ENCODE assay signal across 26 cellular contexts in the genomic region with DNA sequence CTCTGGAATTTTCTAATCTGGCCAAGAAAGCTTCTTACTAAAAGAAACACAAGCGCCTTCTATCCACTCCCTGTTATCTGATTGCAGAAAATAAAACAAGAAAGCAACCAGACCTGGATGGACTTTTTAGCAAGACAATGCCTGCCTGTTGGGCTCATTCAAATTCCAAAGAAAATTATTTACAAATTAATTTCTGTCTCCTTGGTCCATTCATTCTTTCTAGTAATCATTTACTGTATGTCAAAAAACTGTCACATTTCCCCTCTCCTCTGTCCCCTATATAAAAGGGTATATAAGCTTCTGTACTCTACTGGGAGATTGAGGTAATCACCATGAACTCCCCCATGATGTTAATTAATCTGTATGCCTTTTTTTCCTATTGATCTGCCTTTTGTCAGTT.
DNase-seq lines count a peak whose midpoint lies in the region; ATAC-seq, FAIRE-seq and TF ChIP-seq lines count a peak whose summit lies in the region.
"Had no signal": no experiment of that assay in that cellular context is flagged by ENCODE, and none has a peak within 500 bp of the region (broad histone marks: within the 10 kb centered on the region; RNA-seq: fewer than 3 reads in every experiment).

No MANE protein-coding gene starts in this region.

- no peak overlapping the region for H3K14ac ChIP-seq in H1 (ENCODE audit: insufficient read length)

- 0 out of 2 replicates have a peak overlapping the region, but pooled peaks have one; percentile 92 for H2BK5ac ChIP-seq in H1 (ENCODE audit: low read depth, low read length)

- H4K8ac ChIP-seq in H1 (ENCODE audit: extremely low read depth, insufficient read depth, low read length) = no peak overlapping the region

- no peak for FAIRE-seq in H1 (lab: Jason Lieb, UNC)
- FAIRE-seq: A204.1, G401.6, GM12891, GM19239, HepG2 had no signal

- DNase-seq in H7 = peak; percentile 13
- no peak for DNase-seq in H1 (ENCODE audit: low read depth in 1 of 2, low spot score in 2 of 2)
- DNase-seq in stimulated activated CD4-positive, alpha-beta T cell treated with anti-CD3 and anti-CD28 coated beads, Interleukin-4, amount 100 ng/mL, for 1 hour = no peak
- no peak for DNase-seq in naive thymus-derived CD4-positive, alpha-beta T cell
- no peak for DNase-seq in NCI-H2227 treated with DMSO at 0.1 percent for 48 hours (lab: John Stamatoyannopoulos, UW)
- DNase-seq: ACHN; BE2C; C1 segment of cervical spinal cord; CD4-positive, CD25-positive, alpha-beta regulatory T cell; CD8-positive, alpha-beta memory T cell; COR-L47; DMS 273 treated with DMSO at 0.1 percent for 48 hours; DMS53; DND-41; EL; GM23248; HCEC 1CT; KBM-7 had no signal

- POLR2A ChIA-PET in H1 (lab: Charles Lee; ENCODE audit: partially characterized antibody) = no interaction called here
- POLR2A ChIA-PET in naive thymus-derived CD4-positive, alpha-beta T cell (lab: Charles Lee) = no interaction called here

- peaks cover 0 to 10% (median 0%) of the 10 kb centered on the region in 5 donors for H3K36me3 Mint-ChIP-seq in naive thymus-derived CD4-positive, alpha-beta T cell
- H3K36me3 Mint-ChIP-seq: CD4-positive, CD25-positive, alpha-beta regulatory T cell; IgD-negative memory B cell had no signal

- H3K79me1 ChIP-seq in H1 (ENCODE audit: low read depth, low read length) = no peaks in the 10 kb centered on the region

- H3K4me2 ChIP-seq in H1 (ENCODE audit: insufficient read depth in 1 of 2, low read depth in 2 of 2, low read length in 2 of 2) = no peak overlapping the region; a peak in 2 of 4 replicates

- TF ChIP-seq POLR2A in H1 (IDR thresholded peaks at IDR 0.05; ENCODE audit: control extremely low read depth in 1 of 2, low read depth in 2 of 2, low read length in 2 of 2) = no peak

- H2BK12ac ChIP-seq in H1 (ENCODE audit: low read depth, low read length) = no peak overlapping the region

- TF ChIP-seq RAD21 in H1 (IDR thresholded peaks at IDR 0.05 in 1 of 2, conservative IDR thresholded peaks at IDR 0.05 in 1 of 2; ENCODE audit: low read depth in 2 of 2, low read length in 2 of 2) = no peak

- no peak overlapping the region for H2BK20ac ChIP-seq in H1 (ENCODE audit: low read length)

- 10% methylated on average over 1 of the region's 1 CpG; no CpG with 5 or more reads in 1 of the 2 experiments for WGBS in H1 (ENCODE audit: extremely low coverage in 1 of 2, insufficient coverage in 1 of 2, insufficient read length in 1 of 2, insufficient replicate concordance in 2 of 2, low coverage in 1 of 2, low lambda C conversion rate in 2 of 2, missing lambda C conversion rate in 1 of 2), 2 experiments

- H3K9me3 Mint-ChIP-seq in naive thymus-derived CD4-positive, alpha-beta T cell = peaks cover 10 to 81% (median 30%) of the 10 kb centered on the region in 11 donors

- no peaks in the 10 kb centered on the region; the same call in 1 of the 2 replicates for H3K23me2 ChIP-seq in H1 (ENCODE audit: low read depth, low read length)

- no peaks in the 10 kb centered on the region for H3K79me2 ChIP-seq in H1 (ENCODE audit: control insufficient read depth in 1 of 2, insufficient read depth in 2 of 2, low read length in 2 of 2)

- H3K4me1 ChIP-seq in HUES48 (ENCODE audit: control insufficient read depth, insufficient read depth, low read length) = peaks cover 37% of the 10 kb centered on the region
- peaks cover 0 to 16% (median 4%) of the 10 kb centered on the region in 4 experiments; a peak in 4 of 7 replicates for H3K4me1 ChIP-seq in H1 (replicated peaks in 1 of 4; ENCODE audit: control insufficient read depth in 3 of 4, insufficient read depth in 4 of 4, low read length in 3 of 4)
- H3K4me1 ChIP-seq in naive thymus-derived CD4-positive, alpha-beta T cell (ENCODE audit: control insufficient read depth in 2 of 2, insufficient read depth in 2 of 2, low read length in 2 of 2) = no peaks in the 10 kb centered on the region
- H3K4me1 ChIP-seq: BE2C had no signal

- H3K36me3 ChIP-seq in H7 (replicated peaks; ENCODE audit: control insufficient read depth, insufficient read depth, low read length) (no peaks in the 10 kb centered on the region), HUES48 (ENCODE audit: control insufficient read depth, insufficient read depth, low read length) (no peaks in the 10 kb centered on the region), H1 (ENCODE audit: control insufficient read depth in 2 of 4, insufficient read depth in 4 of 4, low read length in 3 of 4) (no peaks in the 10 kb centered on the region)
- H3K36me3 ChIP-seq in naive thymus-derived CD4-positive, alpha-beta T cell (ENCODE audit: control insufficient read depth in 2 of 3, insufficient read depth in 3 of 3, low read length in 3 of 3) = no peaks in the 10 kb centered on the region
- H3K36me3 ChIP-seq: BE2C had no signal

- H3K9me3 ChIP-seq in HUES48 (ENCODE audit: control insufficient read depth, insufficient read depth, low read length) (no peaks in the 10 kb centered on the region; the same call in 1 of the 2 replicates), H1 (ENCODE audit: insufficient read depth in 2 of 2, low read depth in 1 of 2, low read length in 1 of 2) (no peaks in the 10 kb centered on the region)
- H3K9me3 ChIP-seq in naive thymus-derived CD4-positive, alpha-beta T cell (ENCODE audit: control insufficient read depth in 2 of 3, low read length in 3 of 3) = peaks cover 0 to 17% (median 0%) of the 10 kb centered on the region in 3 experiments
- H3K9me3 ChIP-seq: BE2C had no signal

- no peak overlapping the region for H4K5ac ChIP-seq in H1 (ENCODE audit: insufficient read length, low read depth, low read length)

- H2AFZ ChIP-seq in H1 (ENCODE audit: low read length) = no peak overlapping the region
- H2AFZ ChIP-seq: GM23248 had no signal

- no peak overlapping the region for H3K9ac ChIP-seq in HUES48 (ENCODE audit: low read depth, low read length)
- H3K9ac ChIP-seq in H1 (replicated peaks in 1 of 4; ENCODE audit: extremely low read depth in 1 of 4, low read depth in 3 of 4, low read length in 3 of 4) = peak overlapping the region in 1 of 4 experiments; percentile 34; a peak in 1 of 7 replicates
- H3K9ac ChIP-seq: GM23248 had no signal

- no peaks in the 10 kb centered on the region for H3K27me3 ChIP-seq in H7 (ENCODE audit: control insufficient read depth, insufficient read depth, low read length)
- H3K27me3 ChIP-seq in HUES48 (ENCODE audit: control insufficient read depth, insufficient read depth, low read length) = no peaks in the 10 kb centered on the region
- no peaks in the 10 kb centered on the region for H3K27me3 ChIP-seq in H1 (replicated peaks in 1 of 4; ENCODE audit: control insufficient read depth in 3 of 4, extremely low read depth in 1 of 4, insufficient read depth in 3 of 4, low read length in 3 of 4)
- no peaks in the 10 kb centered on the region for H3K27me3 ChIP-seq in naive thymus-derived CD4-positive, alpha-beta T cell (ENCODE audit: control insufficient read depth in 2 of 2, insufficient read depth in 2 of 2, low read length in 2 of 2)
- H3K27me3 ChIP-seq: BE2C had no signal

- no peak for TF ChIP-seq CTCF in H1 (IDR thresholded peaks at IDR 0.05; ENCODE audit: control extremely low read depth in 1 of 3, insufficient read depth in 1 of 3, low read depth in 1 of 3, low read length in 3 of 3)

- H3K27ac ChIP-seq in HUES48 (ENCODE audit: low read depth, low read length) (peak overlapping the region; percentile 62), H1 (ENCODE audit: low read depth, low read length) (no peak overlapping the region)
- no peak overlapping the region for H3K27ac ChIP-seq in naive thymus-derived CD4-positive, alpha-beta T cell (ENCODE audit: low read depth, low read length)
- H3K27ac ChIP-seq: GM23248 had no signal

- H3K4me3 ChIP-seq in H7 (ENCODE audit: insufficient read depth, low read depth, low read length) (no peak overlapping the region), HUES48 (ENCODE audit: low read depth, low read length) (no peak overlapping the region), H1 (ENCODE audit: extremely low read depth in 1 of 4, insufficient read depth in 2 of 4, low read depth in 3 of 4, low read length in 4 of 4) (no peak overlapping the region)
- H3K4me3 ChIP-seq in naive thymus-derived CD4-positive, alpha-beta T cell (ENCODE audit: low read length) = no peak overlapping the region
- H3K4me3 ChIP-seq: GM23248 had no signal

- no peak overlapping the region for H3K23ac ChIP-seq in H1 (ENCODE audit: insufficient read length)

- no peak overlapping the region for H3K56ac ChIP-seq in H1 (replicated peaks; ENCODE audit: insufficient read length, low read depth, low read length)

- no peak overlapping the region for H2AK5ac ChIP-seq in H1 (ENCODE audit: low read depth, low read length)

- TF ChIP-seq EP300 in H1 (IDR thresholded peaks at IDR 0.05; ENCODE audit: borderline replicate concordance in 1 of 2, low read depth in 2 of 2, low read length in 2 of 2) = no peak

- no peak overlapping the region for H2BK120ac ChIP-seq in H1 (replicated peaks; ENCODE audit: low read depth, low read length)

- H3K27me3 Mint-ChIP-seq in naive thymus-derived CD4-positive, alpha-beta T cell = no peaks in the 10 kb centered on the region
- H3K27me3 Mint-ChIP-seq: CD4-positive, CD25-positive, alpha-beta regulatory T cell; CD8-positive, alpha-beta memory T cell; IgD-negative memory B cell had no signal

- intact Hi-C loops in naive thymus-derived CD4-positive, alpha-beta T cell (cut with micrococcal nuclease) = no loop called here

- no peak for ATAC-seq in GM21360 (IDR thresholded peaks at IDR 0.05; ENCODE audit: unreplicated experiment)
- ATAC-seq in naive thymus-derived CD4-positive, alpha-beta T cell = no peak
- ATAC-seq: HepG2 had no signal

- no peak overlapping the region for H2BK15ac ChIP-seq in H1 (ENCODE audit: low read length)

- H3K4me3 Mint-ChIP-seq in naive thymus-derived CD4-positive, alpha-beta T cell = no peak overlapping the region
- H3K4me3 Mint-ChIP-seq: CD4-positive, CD25-positive, alpha-beta regulatory T cell; CD8-positive, alpha-beta memory T cell; IgD-negative memory B cell had no signal

- no peak overlapping the region for H3K18ac ChIP-seq in H1 (ENCODE audit: extremely low read depth, low read length)

- CTCF ChIA-PET in H1 (lab: Charles Lee; ENCODE audit: partially characterized antibody) = interaction anchor here (0.6 kb wide), 1 partner anchor 10 kb away, joined by 3 read pairs; no protein-coding TSS in a partner anchor
- CTCF ChIA-PET in naive thymus-derived CD4-positive, alpha-beta T cell (lab: Charles Lee) = no interaction called here

- H3K27ac Mint-ChIP-seq in naive thymus-derived CD4-positive, alpha-beta T cell = no peak overlapping the region
- H3K27ac Mint-ChIP-seq: CD4-positive, CD25-positive, alpha-beta regulatory T cell; CD8-positive, alpha-beta memory T cell; IgD-negative memory B cell had no signal

- no peaks in the 10 kb centered on the region for H4K20me1 ChIP-seq in H1 (replicated peaks in 1 of 2; ENCODE audit: control insufficient read depth in 1 of 2, insufficient read depth in 2 of 2, low read length in 2 of 2)

- H4K91ac ChIP-seq in H1 (replicated peaks; ENCODE audit: insufficient read length, low read length) = no peak overlapping the region

- H3K4me1 Mint-ChIP-seq in naive thymus-derived CD4-positive, alpha-beta T cell = no peaks in the 10 kb centered on the region
- H3K4me1 Mint-ChIP-seq: CD4-positive, CD25-positive, alpha-beta regulatory T cell; CD8-positive, alpha-beta memory T cell had no signal

- no peak overlapping the region for H3K4ac ChIP-seq in H1 (replicated peaks; ENCODE audit: insufficient read length, low read depth, low read length)

TF ChIP-seq in H1, 55 proteins besides CTCF, POLR2A, EP300 and RAD21 (continues in another document):
- no peak for TF ChIP-seq ASH2L (IDR thresholded peaks at IDR 0.05; ENCODE audit: low read length)
